ENCODE assay signal across 22 cellular contexts in genomic region chr18:28576941-28577340, GRCh38.
"Had no signal": no experiment of that assay in that cellular context is flagged by ENCODE, and none has a peak within 500 bp of the region (broad histone marks: within the 10 kb centered on the region; RNA-seq: fewer than 3 reads in every experiment).

No MANE protein-coding gene starts in this region.

- H3K4me1 ChIP-seq: ascending aorta, breast epithelium, colonic mucosa, foreskin keratinocyte, lower lobe of right lung, sigmoid colon, stomach, suprapubic skin had no signal

- H3K27ac ChIP-seq: ascending aorta, breast epithelium, colonic mucosa, epithelial cell of prostate, foreskin keratinocyte, lower lobe of right lung, neural progenitor cell, sigmoid colon, stomach, suprapubic skin, tibial nerve had no signal

- FAIRE-seq: kidney had no signal

- H3K27me3 ChIP-seq: ascending aorta, breast epithelium, colonic mucosa, foreskin keratinocyte, neural progenitor cell, sigmoid colon, stomach, suprapubic skin, tibial nerve had no signal

- ATAC-seq: activated naive CD4-positive, alpha-beta T cell treated with anti-CD3 and anti-CD28 coated beads, Interleukin-2, amount 50 U/mL, for 72 hours; foreskin keratinocyte; lower lobe of right lung; naive thymus-derived CD8-positive, alpha-beta T cell; stimulated activated memory B cell treated with anti-CD40 and anti-IgM and Interleukin-4, amounts not matched to agents 10 μg/mL and 1 μg/mL and 100 μg/mL, for 72 hours; WTC11 had no signal

- H3K4me2 ChIP-seq: neural progenitor cell, smooth muscle cell had no signal

- H3K9ac ChIP-seq: neural progenitor cell had no signal

- DNase-seq: activated gamma-delta T cell treated with Interleukin-2 at 50 U/mL for 16 hours; activated T-cell treated with anti-CD3 and anti-CD28 coated beads, Interleukin-2, amount 50 U/mL, for 1 hour; colonic mucosa; endodermal cell; foreskin keratinocyte; kidney; lower lobe of right lung; naive thymus-derived CD8-positive, alpha-beta T cell; retina; sigmoid colon; stimulated activated CD4-positive, alpha-beta T cell treated with anti-CD3 and anti-CD28 coated beads, Interleukin-15, amount 100 ng/mL, for 24 hours; stomach had no signal

- H2AFZ ChIP-seq: neural progenitor cell had no signal

- H3K9me3 ChIP-seq: ascending aorta, breast epithelium, colonic mucosa, lower lobe of right lung, sigmoid colon, stomach, suprapubic skin, tibial nerve had no signal

- H3K36me3 ChIP-seq: ascending aorta, breast epithelium, colonic mucosa, lower lobe of right lung, neural progenitor cell, sigmoid colon, stomach, suprapubic skin, tibial nerve had no signal

- H3K4me3 ChIP-seq: ascending aorta, breast epithelium, colonic mucosa, lower lobe of right lung, neural progenitor cell, sigmoid colon, smooth muscle cell, stomach, suprapubic skin, tibial nerve had no signal
